ENCODE assay signal across 31 cellular contexts in the genomic region with DNA sequence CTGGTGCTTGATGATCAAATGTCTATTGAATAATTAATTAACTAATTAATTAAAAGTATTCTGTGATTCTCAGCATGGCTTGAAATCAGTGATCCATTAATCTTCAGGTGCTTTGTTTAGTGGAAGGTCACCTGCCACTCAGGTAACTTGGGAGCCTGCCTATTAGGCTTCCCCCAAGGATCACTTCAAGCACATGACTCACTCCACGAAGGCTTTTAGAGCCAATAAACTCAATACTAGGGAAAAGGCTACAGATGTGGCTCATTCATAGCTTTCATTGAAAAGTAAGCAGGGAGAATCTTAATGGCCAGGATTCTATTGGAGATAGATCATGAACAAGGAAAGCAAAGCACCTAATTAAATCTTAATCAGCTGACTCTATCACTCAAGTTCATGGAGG. TPM values are rescaled to one million over a fixed set of nuclear protein-coding genes. Genes with fewer than 3 reads are reported as not detected.
"Had no signal": no experiment of that assay in that cellular context is flagged by ENCODE, and none has a peak within 500 bp of the region (broad histone marks: within the 10 kb centered on the region; RNA-seq: fewer than 3 reads in every experiment).

No MANE protein-coding gene starts in this region.

- H3K4me1 ChIP-seq: heart right ventricle, psoas muscle, sigmoid colon, stomach, testis, tibial nerve, upper lobe of left lung, uterus had no signal

- H3K27me3 ChIP-seq: esophagus squamous epithelium, heart right ventricle, ovary, sigmoid colon, stomach, testis, tibial nerve, upper lobe of left lung, uterus had no signal

- H3K4me3 ChIP-seq: esophagus squamous epithelium, heart right ventricle, ovary, psoas muscle, sigmoid colon, stomach, testis, tibial nerve, upper lobe of left lung, uterus had no signal

- H3K27ac ChIP-seq: esophagus squamous epithelium, heart right ventricle, ovary, psoas muscle, sigmoid colon, stomach, testis, tibial nerve, upper lobe of left lung, uterus had no signal

- ATAC-seq: effector memory CD8-positive, alpha-beta T cell; heart right ventricle; left lobe of liver; natural killer cell; psoas muscle; right cardiac atrium; stimulated activated effector memory CD8-positive, alpha-beta T cell treated with anti-CD3 and anti-CD28 coated beads, Interleukin-12 subunit alpha, Interleukin-12 subunit beta, amount 100 ng/mL, for 72 hours had no signal

- H3K36me3 ChIP-seq: esophagus squamous epithelium, heart right ventricle, ovary, sigmoid colon, stomach, tibial nerve, upper lobe of left lung, uterus had no signal

- H3K9me3 ChIP-seq: esophagus squamous epithelium, ovary, psoas muscle, testis, tibial nerve, upper lobe of left lung, uterus had no signal

- FAIRE-seq: endometrium, islet of Langerhans had no signal

- DNase-seq: cortex of kidney; effector memory CD8-positive, alpha-beta T cell; erythroblast; esophagus squamous epithelium; foreskin melanocyte; glutamatergic neuron; heart right ventricle; hippocampal formation; kidney glomerular epithelial cell; natural killer cell; occipital lobe; ovary; posterior cingulate gyrus; psoas muscle; right cardiac atrium; sigmoid colon; stimulated activated CD4-positive, alpha-beta T cell treated with anti-CD3 and anti-CD28 coated beads, Interleukin-2, amount 100 ng/mL, for 24 hours; stimulated activated CD4-positive, alpha-beta T cell treated with anti-CD3 and anti-CD28 coated beads, Interleukin-4, amount 100 ng/mL, for 24 hours; stimulated activated naive CD4-positive, alpha-beta T cell treated with Interleukin-2 at 50 U/mL for 16 hours; stomach; testis; uterus had no signal

RNA-seq across cellular contexts. Expression of gene AREG, which starts 21.3 kb away (rescaled TPM):
- total RNA-seq: myocyte, occipital lobe, skeletal muscle tissue had no signal
- polyA plus RNA-seq: neural cell had no signal
